ENCODE assay signal across 25 cellular contexts in genomic region chr7:116518971-116519370, GRCh38. TPM values are rescaled to one million over a fixed set of nuclear protein-coding genes. Genes with fewer than 3 reads are reported as not detected.
DNase-seq lines count a peak whose midpoint lies in the region; ATAC-seq, FAIRE-seq and TF ChIP-seq lines count a peak whose summit lies in the region.
"Had no signal": no experiment of that assay in that cellular context is flagged by ENCODE, and none has a peak within 500 bp of the region (broad histone marks: within the 10 kb centered on the region; RNA-seq: fewer than 3 reads in every experiment).

No MANE protein-coding gene starts in this region.

- H3K14ac ChIP-seq in IMR-90 (replicated peaks; ENCODE audit: low read depth, low read length), result peak overlapping the region; percentile 44; the same call in 1 of the 2 replicates

- CTCF ChIA-PET in IMR-90 (lab: Yijun Ruan, JAX), result no interaction called here

- H3K4me3 ChIP-seq in IMR-90 (ENCODE audit: insufficient read depth, low read depth, low read length) (no peak overlapping the region), astrocyte (ENCODE audit: insufficient read depth, low read depth, low read length) (no peak overlapping the region)
- H3K4me3 ChIP-seq: BLaER1, GM23248, PC-9 had no signal

- H3K36me3 ChIP-seq in IMR-90 (ENCODE audit: control insufficient read depth, insufficient read depth, low read length), result no peaks in the 10 kb centered on the region
- no peaks in the 10 kb centered on the region for H3K36me3 ChIP-seq in astrocyte (ENCODE audit: insufficient read depth, low read length)
- H3K36me3 ChIP-seq: BLaER1 had no signal

- TF ChIP-seq CTCF in IMR-90 (conservative IDR thresholded peaks at IDR 0.05; ENCODE audit: low read depth, low read length) (no peak), astrocyte (IDR thresholded peaks at IDR 0.05; ENCODE audit: insufficient read depth, low read depth, low read length) (no peak), osteocyte (IDR thresholded peaks at IDR 0.05) (no peak)

- no peaks in the 10 kb centered on the region for H3K9me3 ChIP-seq in IMR-90 (ENCODE audit: control insufficient read depth, insufficient read depth, low read length)
- no peaks in the 10 kb centered on the region for H3K9me3 ChIP-seq in astrocyte (ENCODE audit: insufficient read depth, low read depth, low read length)
- H3K9me3 ChIP-seq: BLaER1 had no signal

- H3K23ac ChIP-seq in IMR-90 (ENCODE audit: low read depth, low read length), result no peak overlapping the region

- TF ChIP-seq POLR2A in IMR-90 (IDR thresholded peaks at IDR 0.05; ENCODE audit: low read depth, low read length), result no peak

- H3K9ac ChIP-seq in IMR-90 (ENCODE audit: low read depth, low read length) (no peak overlapping the region), astrocyte (ENCODE audit: low read length) (no peak overlapping the region)
- H3K9ac ChIP-seq: BLaER1, GM23248 had no signal

- intact Hi-C loops in IMR-90 (cut with micrococcal nuclease), result no loop called here

- H4K20me1 ChIP-seq in IMR-90 (ENCODE audit: insufficient read depth, low read length), result no peaks in the 10 kb centered on the region
- no peaks in the 10 kb centered on the region for H4K20me1 ChIP-seq in astrocyte (ENCODE audit: insufficient read depth, low read length)
- H4K20me1 ChIP-seq: BLaER1 had no signal

- H4K8ac ChIP-seq in IMR-90 (ENCODE audit: low read depth in 2 of 2, low read length in 2 of 2), result no peak overlapping the region

- peak; percentile 13 for FAIRE-seq in astrocyte (lab: Jason Lieb, UNC)
- FAIRE-seq: GM12891 had no signal

- H3K4me1 Mint-ChIP-seq in astrocyte (ENCODE audit: low read depth, unreplicated experiment), result peaks cover 26% of the 10 kb centered on the region
- H3K4me1 Mint-ChIP-seq in osteocyte (ENCODE audit: unreplicated experiment), result peaks cover 42% of the 10 kb centered on the region

- H3K4me1 ChIP-seq in IMR-90 (ENCODE audit: control insufficient read depth, insufficient read depth, low read length) (peaks cover 7% of the 10 kb centered on the region), astrocyte (ENCODE audit: insufficient read depth, low read length) (peaks cover 25% of the 10 kb centered on the region)
- H3K4me1 ChIP-seq: BLaER1 had no signal

- H3K27me3 ChIP-seq in IMR-90 (ENCODE audit: control insufficient read depth, insufficient read depth, low read length), result no peaks in the 10 kb centered on the region
- no peaks in the 10 kb centered on the region for H3K27me3 ChIP-seq in astrocyte (ENCODE audit: insufficient read depth, low read length)

- peaks cover 7% of the 10 kb centered on the region; the same call in 1 of the 2 replicates for H3K9me1 ChIP-seq in IMR-90 (ENCODE audit: insufficient read depth, low read length)

- in situ Hi-C loops in IMR-90 (cut with MboI; ENCODE audit: low sequenced_read_pairs), result no loop called here

- H2AFZ ChIP-seq in IMR-90 (replicated peaks; ENCODE audit: low read length, poor library complexity) (no peak overlapping the region), astrocyte (ENCODE audit: low read depth, low read length) (no peak overlapping the region)
- H2AFZ ChIP-seq: GM23248, PC-9 had no signal

- H2AK9ac ChIP-seq in IMR-90 (replicated peaks; ENCODE audit: low read depth, low read length, poor library complexity), result no peak overlapping the region

- no peak for TF ChIP-seq RAD21 in IMR-90 (IDR thresholded peaks at IDR 0.05; ENCODE audit: low read length)

- H4K91ac ChIP-seq in IMR-90 (ENCODE audit: insufficient read depth, low read depth, low read length), result no peak overlapping the region

- peaks cover 0 to 11% of the 10 kb centered on the region in 2 experiments; a peak in 2 of 4 replicates for H3K79me1 ChIP-seq in IMR-90 (ENCODE audit: low read depth in 1 of 2, low read length in 2 of 2)

- H3K9me3 Mint-ChIP-seq in astrocyte (ENCODE audit: unreplicated experiment) (no peaks in the 10 kb centered on the region), osteocyte (ENCODE audit: unreplicated experiment) (no peaks in the 10 kb centered on the region)
- H3K9me3 Mint-ChIP-seq: CD4-positive, alpha-beta memory T cell; H9 had no signal

- H2BK120ac ChIP-seq in IMR-90 (ENCODE audit: low read depth, low read length), result no peak overlapping the region

- H3K36me3 Mint-ChIP-seq in astrocyte (ENCODE audit: low read depth, unreplicated experiment) (no peaks in the 10 kb centered on the region), osteocyte (ENCODE audit: unreplicated experiment) (no peaks in the 10 kb centered on the region)
- H3K36me3 Mint-ChIP-seq: CD4-positive, alpha-beta memory T cell had no signal

- ATAC-seq in GM18867 (IDR thresholded peaks at IDR 0.05; ENCODE audit: unreplicated experiment) (peak; percentile 76), HG02588 (IDR thresholded peaks at IDR 0.05; ENCODE audit: unreplicated experiment) (peak; percentile 46), IMR-90 (ENCODE audit: low read depth) (no peak), HG02970 (IDR thresholded peaks at IDR 0.05; ENCODE audit: low FRiP score, unreplicated experiment) (no peak)
- ATAC-seq: SK-N-SH treated with all-trans-retinoic acid at 6 μM for 48 hours had no signal

- no peak overlapping the region for H3K18ac ChIP-seq in IMR-90 (ENCODE audit: low read depth, low read length)

- H2BK15ac ChIP-seq in IMR-90 (ENCODE audit: low read depth, low read length), result peak overlapping the region; percentile 23; the same call in 1 of the 3 replicates

- no TSS peak for BruUV-seq in IMR-90 (replicated peaks; lab: Mats Ljungman, UMichigan)

- H3K4ac ChIP-seq in IMR-90 (ENCODE audit: low read depth, low read length), result peak overlapping the region; percentile 24; the same call in 1 of the 2 replicates

- no peak overlapping the region for H2BK20ac ChIP-seq in IMR-90 (ENCODE audit: low read depth, low read length)

- H3K56ac ChIP-seq in IMR-90 (ENCODE audit: extremely low read depth, insufficient read depth, low read length), result no peak overlapping the region

- POLR2A ChIA-PET in IMR-90 (lab: Charles Lee; ENCODE audit: unreplicated experiment), result no interaction called here

- H3K27ac Mint-ChIP-seq in astrocyte (ENCODE audit: unreplicated experiment) (no peak overlapping the region), osteocyte (ENCODE audit: unreplicated experiment) (no peak overlapping the region)
- H3K27ac Mint-ChIP-seq: CD4-positive, alpha-beta memory T cell; H9 had no signal

- H3K4me2 ChIP-seq in IMR-90 (ENCODE audit: low read depth, low read length), result no peak overlapping the region
- H3K4me2 ChIP-seq in astrocyte (ENCODE audit: low read length), result no peak overlapping the region
- H3K4me2 ChIP-seq: BLaER1, PC-9 had no signal

- H3K27ac ChIP-seq in IMR-90 (ENCODE audit: insufficient read depth, low read length) (no peak overlapping the region), astrocyte (ENCODE audit: low read depth, low read length) (no peak overlapping the region)
- H3K27ac ChIP-seq: BLaER1, GM23248, PC-9, RWPE1 had no signal

- DNase-seq in IMR-90 (no peak), astrocyte (ENCODE audit: low read depth) (no peak), kidney glomerular epithelial cell (lab: John Stamatoyannopoulos, UW) (no peak), osteocyte (ENCODE audit: extremely low spot score, unreplicated experiment) (no peak)
- no peak for DNase-seq in activated CD8-positive, alpha-beta memory T cell treated with anti-CD3 and anti-CD28 coated beads, Interleukin-2, amount 50 U/mL, for 48 hours
- DNase-seq: CD4-positive, alpha-beta memory T cell; DND-41; GM23248; H9; KG1; MV-4-11; NCI-H1417; NCI-H1694 treated with DMSO at 0.1 percent for 48 hours; NCI-H2081 treated with DMSO at 0.1 percent for 48 hours; NCI-H69; PC-9; SHP77 treated with DMSO at 0.1 percent for 48 hours had no signal

- H4K5ac ChIP-seq in IMR-90 (ENCODE audit: low read depth, low read length), result no peak overlapping the region

- dilution Hi-C loops in IMR-90 (cut with HindIII; ENCODE audit: low sequenced_read_pairs, unreplicated experiment), result loop anchor here (25.0 kb wide), 1 partner anchor 257 kb away; no protein-coding TSS in a partner anchor

- H3K4me3 Mint-ChIP-seq in astrocyte (ENCODE audit: unreplicated experiment) (no peak overlapping the region), osteocyte (ENCODE audit: unreplicated experiment) (no peak overlapping the region)
- H3K4me3 Mint-ChIP-seq: CD4-positive, alpha-beta memory T cell; H9 had no signal

- H2AK5ac ChIP-seq in IMR-90 (ENCODE audit: low read depth, low read length), result peak overlapping the region; percentile 85

- no peak overlapping the region for H2BK5ac ChIP-seq in IMR-90 (ENCODE audit: low read depth, low read length, poor library complexity, severe bottlenecking)

- H3K27me3 Mint-ChIP-seq in astrocyte (ENCODE audit: low read depth, unreplicated experiment), result no peaks in the 10 kb centered on the region
- H3K27me3 Mint-ChIP-seq in osteocyte (ENCODE audit: unreplicated experiment), result no peaks in the 10 kb centered on the region

- no peaks in the 10 kb centered on the region for H3K79me2 ChIP-seq in astrocyte (ENCODE audit: insufficient read depth, low read length)

TF ChIP-seq in IMR-90, 13 proteins besides CTCF, POLR2A, EP300 and RAD21 (continues in another document):
- no peak for TF ChIP-seq SMC3 (IDR thresholded peaks at IDR 0.05; ENCODE audit: low read depth, low read length)
- no peak for TF ChIP-seq FOS (IDR thresholded peaks at IDR 0.05; ENCODE audit: low read depth, low read length)
- no peak for TF ChIP-seq NFE2L2 (IDR thresholded peaks at IDR 0.05; ENCODE audit: low read depth, low read length)
- TF ChIP-seq ELK1 (IDR thresholded peaks at IDR 0.05; ENCODE audit: borderline replicate concordance, low read depth, low read length), result no peak
- TF ChIP-seq CHD1 (IDR thresholded peaks at IDR 0.05; ENCODE audit: low read depth, low read length), result no peak
- TF ChIP-seq RFX5 (IDR thresholded peaks at IDR 0.05; ENCODE audit: low read depth, low read length), result no peak

RNA-seq across cellular contexts. Expression of gene CAV1, which starts 5.9 kb away (rescaled TPM):
- total RNA-seq in IMR-90 (2012; rRNA removed), result 1,496 and 1,592 TPM in 2 replicates
- polyA plus RNA-seq in IMR-90 (2012; rRNA removed), result 1,549 and 1,808 TPM in 2 replicates
- 1,102 and 4,328 TPM in 2 replicates for polyA plus RNA-seq in IMR-90 (2012; cell fraction: cytosol; rRNA removed)
- polyA plus RNA-seq in IMR-90 (2012; cell fraction: nucleus; rRNA removed; ENCODE audit: low replicate concordance), result 319 and 633 TPM in 2 replicates
- total RNA-seq in astrocyte, result 384 and 472 TPM in 2 replicates
- total RNA-seq in osteocyte, result 492 and 502 TPM in 2 replicates
- total RNA-seq: CD4-positive, alpha-beta memory T cell; T-helper 2 cell treated with Interferon-gamma antibody and Interleukin-4, amounts not matched to agents 100 ng/mL and 5 ng/mL, for 36 hours had no signal
- polyA plus RNA-seq: CD4-positive, alpha-beta memory T cell had no signal

RNA-seq across cellular contexts. Expression of gene CAV2, which starts 19.4 kb away (rescaled TPM):
- total RNA-seq in IMR-90 (2012; rRNA removed) (199 and 217 TPM in 2 replicates), astrocyte (152 and 161 TPM in 2 replicates), osteocyte (81.6 and 86.8 TPM in 2 replicates)
- 217 and 265 TPM in 2 replicates for polyA plus RNA-seq in IMR-90 (2012; rRNA removed)
- 110 and 169 TPM in 2 replicates for polyA plus RNA-seq in IMR-90 (2012; cell fraction: cytosol; rRNA removed)
- 42.8 and 115 TPM in 2 replicates for polyA plus RNA-seq in IMR-90 (2012; cell fraction: nucleus; rRNA removed; ENCODE audit: low replicate concordance)
- total RNA-seq: T-helper 2 cell treated with Interferon-gamma antibody and Interleukin-4, amounts not matched to agents 100 ng/mL and 5 ng/mL, for 36 hours had no signal
- polyA plus RNA-seq: CD4-positive, alpha-beta memory T cell had no signal

Comparison
In these comparisons a context has a peak if more than half of its experiments do, and no peak if none do; other contexts are left out.
1. ATAC-seq: peak in GM18867 (single experiment) and HG02588 (single experiment); none in IMR-90 (single experiment) and HG02970 (single experiment).